Comparison of ENCODE assay signal across 15 cellular contexts in genomic region chr2:181319291-181319690, GRCh38.
A peak's percentile ranks its signal among the peaks of the same experiment; 100 is the strongest.
DNase-seq lines count a peak whose midpoint lies in the region; ATAC-seq and TF ChIP-seq lines count a peak whose summit lies in the region.
"Had no signal": no experiment of that assay in that cellular context is flagged by ENCODE, and none has a peak within 500 bp of the region (broad histone marks: within the 10 kb centered on the region; RNA-seq: fewer than 3 reads in every experiment).

No MANE protein-coding gene starts in this region.

- no peak overlapping the region for H2BK12ac ChIP-seq in mesenchymal stem cell (ENCODE audit: low read length in 2 of 2)

- no peak overlapping the region for H3K14ac ChIP-seq in mesenchymal stem cell (ENCODE audit: low read length in 2 of 2)

- H2BK120ac ChIP-seq in mesenchymal stem cell (ENCODE audit: low read depth, low read length) = no peak overlapping the region

- no peak overlapping the region for H3K23ac ChIP-seq in mesenchymal stem cell (ENCODE audit: low read length in 2 of 2)

- no peak overlapping the region for H2AK5ac ChIP-seq in mesenchymal stem cell (ENCODE audit: low read length, severe bottlenecking)

- H3K36me3 ChIP-seq in mesenchymal stem cell (ENCODE audit: control insufficient read depth in 1 of 2, insufficient read depth in 2 of 2, low read depth in 1 of 2, low read length in 2 of 2) = no peaks in the 10 kb centered on the region
- H3K36me3 ChIP-seq: HAP-1 had no signal

- no peak overlapping the region for H2BK5ac ChIP-seq in mesenchymal stem cell (ENCODE audit: low read depth, low read length, poor library complexity, severe bottlenecking)

- H3K79me1 ChIP-seq in mesenchymal stem cell (replicated peaks; ENCODE audit: low read length, poor library complexity, severe bottlenecking) = no peaks in the 10 kb centered on the region

- H3K9me3 ChIP-seq in mesenchymal stem cell (ENCODE audit: control insufficient read depth, low read length) = no peaks in the 10 kb centered on the region
- H3K9me3 ChIP-seq: A549, HAP-1 had no signal

- H2AFZ ChIP-seq in mesenchymal stem cell (ENCODE audit: low read depth, low read length) = no peak overlapping the region

- H3K27ac ChIP-seq in mesenchymal stem cell (ENCODE audit: low read length, poor library complexity, severe bottlenecking) (no peak overlapping the region), coronary artery (no peak overlapping the region)
- H3K27ac ChIP-seq: A549 had no signal

- H3K9ac ChIP-seq in mesenchymal stem cell (ENCODE audit: low read length) = peak overlapping the region; percentile 52

- H3K27me3 ChIP-seq in mesenchymal stem cell (ENCODE audit: control insufficient read depth in 1 of 2, insufficient read depth in 1 of 2, low read length in 2 of 2) = no peaks in the 10 kb centered on the region

- H3K18ac ChIP-seq in mesenchymal stem cell (ENCODE audit: low read depth in 1 of 2, low read length in 2 of 2) = no peak overlapping the region

- DNase-seq in GM03348 (ENCODE audit: low spot score) (peak; percentile 19), LHCN-M2 (ENCODE audit: low read depth) (peak; percentile 50), mesenchymal stem cell (no peak), coronary artery (ENCODE audit: low spot score) (no peak), HuH-7 (ENCODE audit: low spot score) (no peak), SHP77 (lab: John Stamatoyannopoulos, UW) (no peak)
- DNase-seq: C1 segment of cervical spinal cord; CD4-positive, alpha-beta T cell; DMS153; DMS79 treated with DMSO at 0.1 percent for 48 hours; EL; KG1 had no signal

- no peak for TF ChIP-seq CTCF in coronary artery (IDR thresholded peaks at IDR 0.05)

- ATAC-seq in GM21367 (IDR thresholded peaks at IDR 0.05; ENCODE audit: unreplicated experiment) = no peak
- ATAC-seq: A549 had no signal

- no peak overlapping the region for H2BK15ac ChIP-seq in mesenchymal stem cell (ENCODE audit: low read depth, poor library complexity, severe bottlenecking)

- H4K8ac ChIP-seq in mesenchymal stem cell (ENCODE audit: low read length) = no peak overlapping the region

- H4K91ac ChIP-seq in mesenchymal stem cell (ENCODE audit: low read length) = no peak overlapping the region

- no peak overlapping the region for H3K4me2 ChIP-seq in mesenchymal stem cell (ENCODE audit: low read length, poor library complexity, severe bottlenecking)
- H3K4me2 ChIP-seq: A549 had no signal

- no peak overlapping the region for H3K4me3 ChIP-seq in mesenchymal stem cell (ENCODE audit: insufficient read depth in 1 of 2, low read depth in 1 of 2, low read length in 2 of 2)
- H3K4me3 ChIP-seq in coronary artery = no peak overlapping the region
- H3K4me3 ChIP-seq: A549, HAP-1 had no signal

- no peak overlapping the region for H3K4ac ChIP-seq in mesenchymal stem cell (ENCODE audit: low read depth in 1 of 2, low read length in 2 of 2)

- no peaks in the 10 kb centered on the region for H3K4me1 ChIP-seq in mesenchymal stem cell (ENCODE audit: control insufficient read depth, insufficient read depth, low read depth, low read length)
- H3K4me1 ChIP-seq: A549 had no signal

Comparison
In these comparisons a context has a peak if more than half of its experiments do, and no peak if none do; other contexts are left out.
1. DNase-seq: peak in GM03348 (single experiment) and LHCN-M2 (single experiment); none in mesenchymal stem cell (single experiment), coronary artery (single experiment), HuH-7 (single experiment) and SHP77 (0 of 2).